ENCODE assay signal across 8 cellular contexts in genomic region chr12:41189395-41190251, GRCh38. TPM values are rescaled to one million over a fixed set of nuclear protein-coding genes. Genes with fewer than 3 reads are reported as not detected.
DNase-seq lines count a peak whose midpoint lies in the region; ATAC-seq, FAIRE-seq and TF ChIP-seq lines count a peak whose summit lies in the region.

No MANE protein-coding gene starts in this region.

- H3K27me3 ChIP-seq in HUES6 (ENCODE audit: control insufficient read depth, insufficient read depth, low read length): peaks cover 59% of the 10 kb centered on the region

- DNase-seq in islet precursor cell: peak; percentile 77
- no peak for DNase-seq in stimulated activated naive B cell treated with anti-CD40 and anti-IgM and Interleukin-4, amounts not matched to agents 10 μg/mL and 1 μg/mL and 100 μg/mL, for 72 hours
- no peak for DNase-seq in stimulated activated effector memory CD8-positive, alpha-beta T cell treated with anti-CD3 and anti-CD28 coated beads, Interleukin-12 subunit alpha, Interleukin-12 subunit beta, amount 100 ng/mL, for 72 hours (ENCODE audit: low spot score in 2 of 2)
- DNase-seq in activated CD4-positive, alpha-beta T cell treated with anti-CD3 and anti-CD28 coated beads, Interleukin-2, amount 50 U/mL, for 48 hours: no peak
- DNase-seq in H54 (ENCODE audit: insufficient read length, low spot score): no peak

- peaks cover 19% of the 10 kb centered on the region for H3K4me1 Mint-ChIP-seq in brain
- peaks cover 15 to 18% of the 10 kb centered on the region in 2 donors for H3K4me1 Mint-ChIP-seq in stimulated activated naive B cell treated with anti-CD40 and anti-IgM and Interleukin-4, amounts not matched to agents 10 μg/mL and 1 μg/mL and 100 μg/mL, for 72 hours
- no peaks in the 10 kb centered on the region for H3K4me1 Mint-ChIP-seq in stimulated activated effector memory CD8-positive, alpha-beta T cell treated with anti-CD3 and anti-CD28 coated beads, Interleukin-12 subunit alpha, Interleukin-12 subunit beta, amount 100 ng/mL, for 72 hours

- no peaks in the 10 kb centered on the region for H3K36me3 ChIP-seq in HUES6 (ENCODE audit: control insufficient read depth, insufficient read depth, low read length)

- H3K4me3 Mint-ChIP-seq in brain: peak overlapping the region; percentile 83 to 86 (median 84)
- peak overlapping the region; percentile 72 to 74 for H3K4me3 Mint-ChIP-seq in stimulated activated naive B cell treated with anti-CD40 and anti-IgM and Interleukin-4, amounts not matched to agents 10 μg/mL and 1 μg/mL and 100 μg/mL, for 72 hours
- H3K4me3 Mint-ChIP-seq in stimulated activated effector memory CD8-positive, alpha-beta T cell treated with anti-CD3 and anti-CD28 coated beads, Interleukin-12 subunit alpha, Interleukin-12 subunit beta, amount 100 ng/mL, for 72 hours: no peak overlapping the region

- no peak for FAIRE-seq in H54 (lab: Jason Lieb, UNC)

- peak overlapping the region in 3 of 5 experiments; percentile 24 to 53 (median 51) for H3K27ac Mint-ChIP-seq in brain
- H3K27ac Mint-ChIP-seq in stimulated activated naive B cell treated with anti-CD40 and anti-IgM and Interleukin-4, amounts not matched to agents 10 μg/mL and 1 μg/mL and 100 μg/mL, for 72 hours: no peak overlapping the region
- no peak overlapping the region for H3K27ac Mint-ChIP-seq in stimulated activated effector memory CD8-positive, alpha-beta T cell treated with anti-CD3 and anti-CD28 coated beads, Interleukin-12 subunit alpha, Interleukin-12 subunit beta, amount 100 ng/mL, for 72 hours

- H3K9me3 Mint-ChIP-seq in brain: peaks cover 0 to 3% (median 0%) of the 10 kb centered on the region in 5 experiments
- H3K9me3 Mint-ChIP-seq in stimulated activated naive B cell treated with anti-CD40 and anti-IgM and Interleukin-4, amounts not matched to agents 10 μg/mL and 1 μg/mL and 100 μg/mL, for 72 hours: no peaks in the 10 kb centered on the region
- H3K9me3 Mint-ChIP-seq in stimulated activated effector memory CD8-positive, alpha-beta T cell treated with anti-CD3 and anti-CD28 coated beads, Interleukin-12 subunit alpha, Interleukin-12 subunit beta, amount 100 ng/mL, for 72 hours: no peaks in the 10 kb centered on the region

- no peaks in the 10 kb centered on the region for H3K9me3 ChIP-seq in HUES6 (ENCODE audit: control insufficient read depth, insufficient read depth, low read depth, low read length)

- no peak for TF ChIP-seq CTCF in brain (conservative IDR thresholded peaks at IDR 0.05)

- no peak for TF ChIP-seq POLR2A in H54 (IDR thresholded peaks at IDR 0.05; ENCODE audit: low read depth, low read length)

- peak overlapping the region; percentile 48 for H3K4me3 ChIP-seq in HUES6 (ENCODE audit: low read depth, low read length)

- peaks cover 63% of the 10 kb centered on the region for H3K27me3 Mint-ChIP-seq in brain
- H3K27me3 Mint-ChIP-seq in stimulated activated naive B cell treated with anti-CD40 and anti-IgM and Interleukin-4, amounts not matched to agents 10 μg/mL and 1 μg/mL and 100 μg/mL, for 72 hours: peaks cover 28 to 32% of the 10 kb centered on the region in 2 donors

- no peak overlapping the region for H3K27ac ChIP-seq in HUES6 (ENCODE audit: low read depth, low read length)

- H3K9ac ChIP-seq in HUES6 (ENCODE audit: low read length): no peak overlapping the region

- peaks cover 11% of the 10 kb centered on the region for H3K4me1 ChIP-seq in HUES6 (ENCODE audit: control insufficient read depth, insufficient read depth, low read length)

- peak; percentile 40 to 41 for ATAC-seq in stimulated activated naive B cell treated with anti-CD40 and anti-IgM and Interleukin-4, amounts not matched to agents 10 μg/mL and 1 μg/mL and 100 μg/mL, for 72 hours (replicated peaks)
- no peak for ATAC-seq in stimulated activated effector memory CD8-positive, alpha-beta T cell treated with anti-CD3 and anti-CD28 coated beads, Interleukin-12 subunit alpha, Interleukin-12 subunit beta, amount 100 ng/mL, for 72 hours
- ATAC-seq in HG02870 (IDR thresholded peaks at IDR 0.05; ENCODE audit: unreplicated experiment): no peak

- no peaks in the 10 kb centered on the region for H3K36me3 Mint-ChIP-seq in brain
- no peaks in the 10 kb centered on the region for H3K36me3 Mint-ChIP-seq in stimulated activated naive B cell treated with anti-CD40 and anti-IgM and Interleukin-4, amounts not matched to agents 10 μg/mL and 1 μg/mL and 100 μg/mL, for 72 hours
- H3K36me3 Mint-ChIP-seq in stimulated activated effector memory CD8-positive, alpha-beta T cell treated with anti-CD3 and anti-CD28 coated beads, Interleukin-12 subunit alpha, Interleukin-12 subunit beta, amount 100 ng/mL, for 72 hours: no peaks in the 10 kb centered on the region

RNA-seq across cellular contexts. Expression of gene PDZRN4, which starts 1.5 kb away (rescaled TPM):
- 0.68 TPM for polyA plus RNA-seq in brain (ENCODE audit: insufficient read depth, low read depth, low replicate concordance)

Comparison
In these comparisons a context has a peak if more than half of its experiments do, and no peak if none do; other contexts are left out.
1. H3K27ac Mint-ChIP-seq: peak in brain (3 of 5); none in stimulated activated naive B cell treated with anti-CD40 and anti-IgM and Interleukin-4, amounts not matched to agents 10 μg/mL and 1 μg/mL and 100 μg/mL, for 72 hours (single experiment) and stimulated activated effector memory CD8-positive, alpha-beta T cell treated with anti-CD3 and anti-CD28 coated beads, Interleukin-12 subunit alpha, Interleukin-12 subunit beta, amount 100 ng/mL, for 72 hours (single experiment).
2. ATAC-seq: peak in stimulated activated naive B cell treated with anti-CD40 and anti-IgM and Interleukin-4, amounts not matched to agents 10 μg/mL and 1 μg/mL and 100 μg/mL, for 72 hours (2 of 2); none in stimulated activated effector memory CD8-positive, alpha-beta T cell treated with anti-CD3 and anti-CD28 coated beads, Interleukin-12 subunit alpha, Interleukin-12 subunit beta, amount 100 ng/mL, for 72 hours (single experiment) and HG02870 (single experiment).